Comparison of ENCODE assay signal across 17 cellular contexts in genomic region chr2:144836635-144837350, GRCh38.
DNase-seq lines count a peak whose midpoint lies in the region; ATAC-seq and TF ChIP-seq lines count a peak whose summit lies in the region.
"Had no signal": no experiment of that assay in that cellular context is flagged by ENCODE, and none has a peak within 500 bp of the region (broad histone marks: within the 10 kb centered on the region; RNA-seq: fewer than 3 reads in every experiment).

No MANE protein-coding gene starts in this region.

- H3K27me3 ChIP-seq in colonic mucosa, result no peaks in the 10 kb centered on the region
- H3K27me3 ChIP-seq in transverse colon, result no peaks in the 10 kb centered on the region
- H3K27me3 ChIP-seq: BLaER1 treated with 17β-estradiol and CSF1 and Interleukin-3, amounts not matched to agents 10 nM and 100 nM; dorsolateral prefrontal cortex had no signal

- no peak for TF ChIP-seq EP300 in transverse colon (IDR thresholded peaks at IDR 0.05; ENCODE audit: low read depth)

- H3K4me1 ChIP-seq in colonic mucosa, result no peaks in the 10 kb centered on the region
- no peaks in the 10 kb centered on the region for H3K4me1 ChIP-seq in transverse colon

- ATAC-seq in GM18502 (IDR thresholded peaks at IDR 0.05; ENCODE audit: poor library complexity, unreplicated experiment), result no peak
- ATAC-seq: T-helper 17 cell had no signal

- WGBS in transverse colon (ENCODE audit: low coverage in 1 of 2), 2 donors, result 85 to 96% methylated on average over 3 to 7 of the region's 7 CpGs

- in situ Hi-C loops in transverse colon (cut with MboI; ENCODE audit: low pct_ligation_motif_present in 1 of 4, low pct_unique_long_range_greater_than_20kb in 1 of 4, low sequenced_read_pairs in 3 of 4), result no loop called here

- H3K27ac ChIP-seq in colonic mucosa (no peak overlapping the region), transverse colon (no peak overlapping the region)
- H3K27ac ChIP-seq: BLaER1 treated with 17β-estradiol and CSF1 and Interleukin-3, amounts not matched to agents 10 nM and 100 nM; dorsolateral prefrontal cortex; thoracic aorta had no signal

- no peak overlapping the region for H3K4me3 ChIP-seq in colonic mucosa
- no peak overlapping the region for H3K4me3 ChIP-seq in transverse colon
- H3K4me3 ChIP-seq: BLaER1 treated with 17β-estradiol and CSF1 and Interleukin-3, amounts not matched to agents 10 nM and 100 nM; dorsolateral prefrontal cortex; thoracic aorta had no signal

- TF ChIP-seq POLR2A in transverse colon (IDR thresholded peaks at IDR 0.05), result no peak

- H3K36me3 ChIP-seq in colonic mucosa (no peaks in the 10 kb centered on the region), transverse colon (no peaks in the 10 kb centered on the region)
- H3K36me3 ChIP-seq: BLaER1 treated with 17β-estradiol and CSF1 and Interleukin-3, amounts not matched to agents 10 nM and 100 nM; thoracic aorta had no signal

- no peaks in the 10 kb centered on the region for H3K9me3 ChIP-seq in colonic mucosa
- H3K9me3 ChIP-seq in transverse colon, result no peaks in the 10 kb centered on the region
- H3K9me3 ChIP-seq: BLaER1 treated with 17β-estradiol and CSF1 and Interleukin-3, amounts not matched to agents 10 nM and 100 nM; thoracic aorta had no signal

- no peak overlapping the region for H3K9ac ChIP-seq in colonic mucosa (ENCODE audit: low read depth in 2 of 2, low read length in 2 of 2)
- H3K9ac ChIP-seq: BLaER1 treated with 17β-estradiol and CSF1 and Interleukin-3, amounts not matched to agents 10 nM and 100 nM had no signal

- peak; percentile 5 for DNase-seq in AG09319 (ENCODE audit: extremely low read depth, low read depth)
- peak; percentile 46 for DNase-seq in HS-5 (ENCODE audit: low read depth)
- DNase-seq in brain pericyte (ENCODE audit: low read depth, low spot score), result peak; percentile 50
- DNase-seq in kidney tubule cell (ENCODE audit: low spot score), result peak; percentile 14
- no peak for DNase-seq in colonic mucosa
- no peak for DNase-seq in stimulated activated CD4-positive, alpha-beta T cell treated with anti-CD3 and anti-CD28 coated beads, Interleukin-15, amount 100 ng/mL, for 24 hours
- DNase-seq in transverse colon, result no peak
- DNase-seq: activated T-cell treated with anti-CD3 and anti-CD28 coated beads, Interleukin-2, amount 50 U/mL, for 1 hour; dorsolateral prefrontal cortex; foreskin melanocyte; GDM1; NCI-H1436; NCI-H526; T-helper 17 cell had no signal

- TF ChIP-seq CTCF in AG09319 (IDR thresholded peaks at IDR 0.05; ENCODE audit: low read depth, low read length), result no peak
- no peak for TF ChIP-seq CTCF in colonic mucosa (IDR thresholded peaks at IDR 0.05)
- TF ChIP-seq CTCF in transverse colon (IDR thresholded peaks at IDR 0.05), result no peak

- intact Hi-C loops in colonic mucosa (cut with DNase I) (no loop called here), transverse colon (cut with DNase I; ENCODE audit: low total_unique reads) (no loop called here)

Comparison
In these comparisons a context has a peak if more than half of its experiments do, and no peak if none do; other contexts are left out.
1. DNase-seq: peak in AG09319 (single experiment), HS-5 (single experiment), brain pericyte (single experiment) and kidney tubule cell (single experiment); none in colonic mucosa (single experiment), stimulated activated CD4-positive, alpha-beta T cell treated with anti-CD3 and anti-CD28 coated beads, Interleukin-15, amount 100 ng/mL, for 24 hours (single experiment) and transverse colon (single experiment).